In genomic region chr4:82811838-82812672, GRCh38 we compare ENCODE assay signal across 11 cellular contexts. TPM values are rescaled to one million over a fixed set of nuclear protein-coding genes. Genes with fewer than 3 reads are reported as not detected.
DNase-seq lines count a peak whose midpoint lies in the region; ATAC-seq and TF ChIP-seq lines count a peak whose summit lies in the region.
"Had no signal": no experiment of that assay in that cellular context is flagged by ENCODE, and none has a peak within 500 bp of the region (broad histone marks: within the 10 kb centered on the region; RNA-seq: fewer than 3 reads in every experiment).

No MANE protein-coding gene starts in this region.

- CTCF ChIA-PET in SK-N-SH (lab: Yijun Ruan, JAX): interaction anchor here (0.5 to 3.4 kb wide), 4 partner anchors 10 to 257 kb away, joined by 3 to 12 read pairs (median 4); no protein-coding TSS in a partner anchor

- no peak overlapping the region for H3K4me2 ChIP-seq in SK-N-SH

- DNase-seq in SK-N-SH: no peak
- DNase-seq in brain microvascular endothelial cell: peak; percentile 41
- peak; percentile 58 for DNase-seq in medulla oblongata (ENCODE audit: extremely low spot score)
- DNase-seq in EL: no peak
- no peak for DNase-seq in GOT3 (lab: John Stamatoyannopoulos, UW)
- DNase-seq in kidney tubule cell (ENCODE audit: low spot score): no peak
- DNase-seq in SHP77 (lab: John Stamatoyannopoulos, UW): no peak
- DNase-seq: activated CD4-positive, alpha-beta T cell treated with anti-CD3 and anti-CD28 coated beads for 48 hours; activated naive CD4-positive, alpha-beta T cell; islet precursor cell had no signal

- H3K36me3 ChIP-seq in SK-N-SH (replicated peaks in 1 of 2; ENCODE audit: control insufficient read depth in 1 of 2, insufficient read depth in 2 of 2, low read length in 1 of 2): peaks cover 0 to 4% of the 10 kb centered on the region in 2 experiments
- peaks cover 8% of the 10 kb centered on the region for H3K36me3 ChIP-seq in brain microvascular endothelial cell (replicated peaks)

- peaks cover 28% of the 10 kb centered on the region for H3F3A ChIP-seq in SK-N-SH (replicated peaks; ENCODE audit: insufficient read depth)

- TF ChIP-seq CTCF in SK-N-SH (IDR thresholded peaks at IDR 0.05) (no peak), brain microvascular endothelial cell (IDR thresholded peaks at IDR 0.05; ENCODE audit: low read depth, low read length, missing control alignments) (no peak)

- peaks cover 0 to 6% of the 10 kb centered on the region in 2 experiments; a peak in 1 of 4 replicates for H3K4me1 ChIP-seq in SK-N-SH (ENCODE audit: control insufficient read depth in 1 of 2, insufficient read depth in 2 of 2, low read depth in 1 of 2, low read length in 1 of 2)

- no peak for TF ChIP-seq EP300 in SK-N-SH (IDR thresholded peaks at IDR 0.05; ENCODE audit: borderline replicate concordance in 1 of 2, low read depth in 1 of 2, low read length in 1 of 2)

- H3K79me2 ChIP-seq in SK-N-SH (ENCODE audit: insufficient read depth): no peaks in the 10 kb centered on the region

- H3K4me3 ChIP-seq in SK-N-SH (ENCODE audit: low read depth in 2 of 2, low read length in 1 of 2): no peak overlapping the region
- H3K4me3 ChIP-seq in brain microvascular endothelial cell (ENCODE audit: low read depth, low read length): no peak overlapping the region

- H2AFZ ChIP-seq in SK-N-SH (ENCODE audit: low read depth): no peak overlapping the region

- H3K27me3 ChIP-seq in SK-N-SH (ENCODE audit: insufficient read depth) (no peaks in the 10 kb centered on the region), brain microvascular endothelial cell (replicated peaks) (no peaks in the 10 kb centered on the region)

- 36% methylated on average over 8 of the region's 8 CpGs for WGBS in SK-N-SH (ENCODE audit: low lambda C conversion rate)

- H3K9me2 ChIP-seq in SK-N-SH: no peaks in the 10 kb centered on the region

- H3K9me3 ChIP-seq in SK-N-SH: no peaks in the 10 kb centered on the region

- in situ Hi-C loops in brain microvascular endothelial cell (cut with HindIII; ENCODE audit: low pct_ligation_motif_present, low sequenced_read_pairs): no loop called here

- ATAC-seq in SK-N-SH treated with all-trans-retinoic acid at 6 μM for 48 hours: peak; percentile 29

- peak overlapping the region in 1 of 2 experiments; percentile 31; a peak in 2 of 4 replicates for H3K27ac ChIP-seq in SK-N-SH (ENCODE audit: low read depth in 2 of 2, low read length in 1 of 2)
- H3K27ac ChIP-seq in brain microvascular endothelial cell: no peak overlapping the region

- no peak for TF ChIP-seq RAD21 in SK-N-SH (IDR thresholded peaks at IDR 0.05; ENCODE audit: low read length)

- no peak overlapping the region for H3K9ac ChIP-seq in SK-N-SH

- POLR2A ChIA-PET in SK-N-SH (lab: Yijun Ruan, JAX): no interaction called here

- no peaks in the 10 kb centered on the region for H4K20me1 ChIP-seq in SK-N-SH (ENCODE audit: insufficient read depth)

TF ChIP-seq in SK-N-SH treated with all-trans-retinoic acid at 6 μM for 48 hours, 23 proteins besides CTCF, POLR2A, EP300 and RAD21:
- no peak for TF ChIP-seq ZNF70 (CRISPR knock-in tag; IDR thresholded peaks at IDR 0.05)
- no peak for TF ChIP-seq ZFP30 (CRISPR knock-in tag; IDR thresholded peaks at IDR 0.05)
- no peak for TF ChIP-seq RARB (CRISPR knock-in tag; IDR thresholded peaks at IDR 0.05)
- no peak for TF ChIP-seq CSDC2 (CRISPR knock-in tag; IDR thresholded peaks at IDR 0.05)

TF ChIP-seq in SK-N-SH, 30 proteins besides CTCF, POLR2A, EP300 and RAD21:
- no peak for TF ChIP-seq RCOR1 (IDR thresholded peaks at IDR 0.05; ENCODE audit: low read length)
- TF ChIP-seq TAF1 (IDR thresholded peaks at IDR 0.05; ENCODE audit: borderline replicate concordance, low read depth, low read length): no peak
- TF ChIP-seq TCF12 (IDR thresholded peaks at IDR 0.05): no peak
- no peak for TF ChIP-seq REST (IDR thresholded peaks at IDR 0.05; ENCODE audit: low read depth, low read length)
- no peak for TF ChIP-seq JUND (IDR thresholded peaks at IDR 0.05)
- TF ChIP-seq FOXM1 (IDR thresholded peaks at IDR 0.05; ENCODE audit: low read depth): no peak
- no peak for TF ChIP-seq MAX (IDR thresholded peaks at IDR 0.05; ENCODE audit: low read depth)
- no peak for TF ChIP-seq MEF2A (IDR thresholded peaks at IDR 0.05; ENCODE audit: borderline replicate concordance, low read depth)
- no peak for TF ChIP-seq SMC3 (IDR thresholded peaks at IDR 0.05; ENCODE audit: low read depth, low read length)
- no peak for TF ChIP-seq EZH2phosphoT487 (IDR thresholded peaks at IDR 0.05; ENCODE audit: borderline replicate concordance, low read depth)
- no peak for TF ChIP-seq TEAD4 (IDR thresholded peaks at IDR 0.05; ENCODE audit: borderline replicate concordance, insufficient read depth)
- no peak for TF ChIP-seq GABPA (IDR thresholded peaks at IDR 0.05; ENCODE audit: low read depth)
- TF ChIP-seq, protein P1, sequence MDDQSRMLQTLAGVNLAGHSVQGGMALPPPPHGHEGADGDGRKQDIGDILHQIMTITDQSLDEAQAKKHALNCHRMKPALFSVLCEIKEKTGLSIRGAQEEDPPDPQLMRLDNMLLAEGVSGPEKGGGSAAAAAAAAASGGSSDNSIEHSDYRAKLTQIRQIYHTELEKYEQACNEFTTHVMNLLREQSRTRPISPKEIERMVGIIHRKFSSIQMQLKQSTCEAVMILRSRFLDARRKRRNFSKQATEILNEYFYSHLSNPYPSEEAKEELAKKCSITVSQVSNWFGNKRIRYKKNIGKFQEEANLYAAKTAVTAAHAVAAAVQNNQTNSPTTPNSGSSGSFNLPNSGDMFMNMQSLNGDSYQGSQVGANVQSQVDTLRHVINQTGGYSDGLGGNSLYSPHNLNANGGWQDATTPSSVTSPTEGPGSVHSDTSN (IDR thresholded peaks at IDR 0.05): no peak

RNA-seq across cellular contexts. Expression of gene SCD5, which starts 13.5 kb away (rescaled TPM):
- 23.7 and 28.0 TPM in 2 replicates for polyA plus RNA-seq in SK-N-SH (2012; rRNA removed)
- polyA plus RNA-seq in SK-N-SH (2012; cell fraction: cytosol; rRNA removed): 25.6 and 27.2 TPM in 2 replicates
- polyA plus RNA-seq in SK-N-SH (2012; cell fraction: nucleus; rRNA removed): 11.2 and 15.2 TPM in 2 replicates

Comparison
In these comparisons a context has a peak if more than half of its experiments do, and no peak if none do; other contexts are left out.
1. DNase-seq: peak in brain microvascular endothelial cell (single experiment) and medulla oblongata (single experiment); none in SK-N-SH (single experiment), EL (single experiment), GOT3 (single experiment), kidney tubule cell (single experiment) and SHP77 (0 of 2).